19 cellular contexts compared by ENCODE assay signal in the genomic region with DNA sequence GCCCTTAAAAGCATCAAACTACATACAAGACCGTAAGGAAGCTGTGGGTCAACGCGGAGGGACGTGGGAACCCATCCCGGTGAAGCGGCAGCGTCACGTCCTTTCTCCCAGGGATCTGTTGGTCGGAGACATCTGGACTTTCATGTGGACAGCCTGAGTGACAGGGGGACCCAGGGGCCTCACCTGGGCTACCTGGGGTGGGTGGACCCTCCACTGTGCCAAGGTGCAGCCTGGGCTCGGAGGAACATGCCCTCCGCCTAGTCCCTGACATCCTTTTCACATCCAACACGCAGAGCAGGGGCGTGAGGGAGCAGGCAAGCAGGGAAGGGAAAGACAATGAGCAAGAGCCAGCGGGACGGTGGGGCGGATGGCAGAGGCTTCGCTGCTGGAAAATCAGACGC. TPM values are rescaled to one million over a fixed set of nuclear protein-coding genes. Genes with fewer than 3 reads are reported as not detected.
"Had no signal": no experiment of that assay in that cellular context is flagged by ENCODE, and none has a peak within 500 bp of the region (broad histone marks: within the 10 kb centered on the region; RNA-seq: fewer than 3 reads in every experiment).

No MANE protein-coding gene starts in this region.

- H3K9me3 ChIP-seq: mucosa of descending colon, ovary had no signal

- H3K27me3 ChIP-seq: ovary had no signal

- H3K27ac Mint-ChIP-seq: activated CD8-positive, alpha-beta memory T cell treated with anti-CD3 and anti-CD28 coated beads, Interleukin-2, amount 10 ng/mL, durations not matched to agents 7 days and 5 days; natural killer cell treated with Interleukin-12 subunit alpha and Interleukin-12 subunit beta and Interleukin-15 and Interleukin-18, amount 100 ng/mL, for 72 hours had no signal

- H3K9me3 Mint-ChIP-seq: activated T-cell treated with anti-CD3 and anti-CD28 coated beads, Interleukin-2, amount 50 U/mL, for 4 hours; natural killer cell treated with Interleukin-12 subunit alpha and Interleukin-12 subunit beta and Interleukin-15 and Interleukin-18, amount 100 ng/mL, for 72 hours had no signal

- ATAC-seq: activated CD8-positive, alpha-beta memory T cell treated with anti-CD3 and anti-CD28 coated beads, Interleukin-2, amount 10 ng/mL, durations not matched to agents 7 days and 5 days; activated T-cell treated with anti-CD3 and anti-CD28 coated beads, Interleukin-2, amount 50 U/mL, for 4 hours; left colon; mucosa of descending colon; natural killer cell treated with Interleukin-12 subunit alpha and Interleukin-12 subunit beta and Interleukin-15 and Interleukin-18, amount 100 ng/mL, for 72 hours; right cardiac atrium had no signal

- H3K27ac ChIP-seq: epithelial cell of prostate, ovary, SJSA1 had no signal

- H3K4me1 ChIP-seq: SJSA1 had no signal

- H3K36me3 ChIP-seq: ovary, SJSA1 had no signal

- H3K4me3 ChIP-seq: mucosa of descending colon, ovary, SJSA1 had no signal

- H3K4me3 Mint-ChIP-seq: activated CD8-positive, alpha-beta memory T cell treated with anti-CD3 and anti-CD28 coated beads, Interleukin-2, amount 10 ng/mL, durations not matched to agents 7 days and 5 days; activated T-cell treated with anti-CD3 and anti-CD28 coated beads, Interleukin-2, amount 50 U/mL, for 4 hours; natural killer cell treated with Interleukin-12 subunit alpha and Interleukin-12 subunit beta and Interleukin-15 and Interleukin-18, amount 100 ng/mL, for 72 hours had no signal

- H3K36me3 Mint-ChIP-seq: natural killer cell treated with Interleukin-12 subunit alpha and Interleukin-12 subunit beta and Interleukin-15 and Interleukin-18, amount 100 ng/mL, for 72 hours had no signal

- DNase-seq: activated CD4-positive, alpha-beta T cell treated with anti-CD3 and anti-CD28 coated beads for 1 hour; activated CD4-positive, alpha-beta T cell treated with anti-CD3 and anti-CD28 coated beads, Interleukin-2, amount 50 U/mL, for 48 hours; activated CD8-positive, alpha-beta memory T cell treated with anti-CD3 and anti-CD28 coated beads, Interleukin-2, amount 10 ng/mL, durations not matched to agents 7 days and 5 days; activated T-cell treated with anti-CD3 and anti-CD28 coated beads, Interleukin-2, amount 50 U/mL, for 4 hours; central memory CD4-positive, alpha-beta T cell; cortex of kidney; effector memory CD4-positive, alpha-beta T cell; left colon; mammary epithelial cell; mucosa of descending colon; ovary; stimulated activated CD4-positive, alpha-beta T cell treated with anti-CD3 and anti-CD28 coated beads, Interleukin-1b, Interleukin-23, amount 100 ng/mL, for 48 hours; stimulated activated naive CD4-positive, alpha-beta T cell treated with Interleukin-2 at 50 U/mL for 16 hours; T-helper 9 cell had no signal

RNA-seq across cellular contexts. Expression of a gene that starts 13.8 kb away (rescaled TPM):
- total RNA-seq: activated CD8-positive, alpha-beta memory T cell treated with anti-CD3 and anti-CD28 coated beads, Interleukin-2, amount 10 ng/mL, durations not matched to agents 7 days and 5 days; SJSA1 had no signal

RNA-seq across cellular contexts. Expression of a gene that starts 23.3 kb away (rescaled TPM):
- total RNA-seq: activated CD8-positive, alpha-beta memory T cell treated with anti-CD3 and anti-CD28 coated beads, Interleukin-2, amount 10 ng/mL, durations not matched to agents 7 days and 5 days; activated T-cell treated with anti-CD3 and anti-CD28 coated beads, Interleukin-2, amount 50 U/mL, for 4 hours; left colon; mammary epithelial cell; mucosa of descending colon; natural killer cell treated with Interleukin-12 subunit alpha and Interleukin-12 subunit beta and Interleukin-15 and Interleukin-18, amount 100 ng/mL, for 72 hours; ovary; right cardiac atrium; SJSA1; ureter had no signal
- polyA plus RNA-seq: mammary epithelial cell, ovary, right cardiac atrium had no signal

RNA-seq across cellular contexts. Expression of a gene that starts 57.7 kb away (rescaled TPM):
- total RNA-seq: activated CD8-positive, alpha-beta memory T cell treated with anti-CD3 and anti-CD28 coated beads, Interleukin-2, amount 10 ng/mL, durations not matched to agents 7 days and 5 days; mammary epithelial cell; right cardiac atrium; SJSA1 had no signal
- polyA plus RNA-seq: mammary epithelial cell, right cardiac atrium had no signal
